In genomic region chr1:3054474-3054873, GRCh38 we compare ENCODE assay signal across 19 cellular contexts. TPM values are rescaled to one million over a fixed set of nuclear protein-coding genes. Genes with fewer than 3 reads are reported as not detected.
DNase-seq lines count a peak whose midpoint lies in the region; ATAC-seq and TF ChIP-seq lines count a peak whose summit lies in the region.
"Had no signal": no experiment of that assay in that cellular context is flagged by ENCODE, and none has a peak within 500 bp of the region (broad histone marks: within the 10 kb centered on the region; RNA-seq: fewer than 3 reads in every experiment).

No MANE protein-coding gene starts in this region.

- H3K36me3 ChIP-seq in osteoblast (ENCODE audit: insufficient read depth, low read length) (no peaks in the 10 kb centered on the region), uterus (no peaks in the 10 kb centered on the region)

- H3K9me3 ChIP-seq in osteoblast (ENCODE audit: low read depth, low read length) (no peaks in the 10 kb centered on the region), uterus (no peaks in the 10 kb centered on the region)

- no peaks in the 10 kb centered on the region for H3K79me2 ChIP-seq in osteoblast (ENCODE audit: insufficient read depth, low read length)

- intact Hi-C loops in natural killer cell (cut with micrococcal nuclease) (no loop called here), uterus (cut with DNase I; ENCODE audit: low total_unique reads) (no loop called here)

- TF ChIP-seq POLR2A in uterus (IDR thresholded peaks at IDR 0.05), result no peak

- no peak overlapping the region for H3K4me2 ChIP-seq in osteoblast (ENCODE audit: insufficient read depth, low read length)

- H3K27ac ChIP-seq in osteoblast (ENCODE audit: low read depth, low read length) (no peak overlapping the region), uterus (no peak overlapping the region)

- peaks cover 2% of the 10 kb centered on the region for H3K27me3 ChIP-seq in osteoblast (ENCODE audit: insufficient read depth, low read length)
- no peaks in the 10 kb centered on the region for H3K27me3 ChIP-seq in uterus

- H3K4me1 ChIP-seq in osteoblast (ENCODE audit: insufficient read depth, low read length), result no peaks in the 10 kb centered on the region
- H3K4me1 ChIP-seq in uterus, result no peaks in the 10 kb centered on the region

- ATAC-seq in natural killer cell treated with Interleukin-12 subunit alpha and Interleukin-12 subunit beta and Interleukin-15 and Interleukin-18, amount 100 ng/mL, for 72 hours, result no peak
- ATAC-seq in natural killer cell, result no peak
- ATAC-seq in GM19324 (IDR thresholded peaks at IDR 0.05; ENCODE audit: low FRiP score, unreplicated experiment), result no peak
- ATAC-seq in stimulated activated naive CD8-positive, alpha-beta T cell treated with anti-CD3 and anti-CD28 coated beads, Interleukin-15, Interleukin-2, amounts not matched to agents 100 U/mL and 50 U/mL, for 24 hours, result no peak

- peaks cover 5% of the 10 kb centered on the region for H3K9me3 Mint-ChIP-seq in natural killer cell treated with Interleukin-12 subunit alpha and Interleukin-12 subunit beta and Interleukin-15 and Interleukin-18, amount 100 ng/mL, for 72 hours
- H3K9me3 Mint-ChIP-seq in natural killer cell (peaks cover 2 to 4% of the 10 kb centered on the region in 2 donors), chondrocyte (ENCODE audit: low read depth) (peaks cover 19% of the 10 kb centered on the region)

- no peak overlapping the region for H3K4me3 ChIP-seq in osteoblast (ENCODE audit: insufficient read depth, low read length)
- no peak overlapping the region for H3K4me3 ChIP-seq in uterus

- DNase-seq in natural killer cell treated with Interleukin-12 subunit alpha and Interleukin-12 subunit beta and Interleukin-15 and Interleukin-18, amount 100 ng/mL, for 72 hours (ENCODE audit: low spot score), result peak; percentile 12
- no peak for DNase-seq in natural killer cell
- DNase-seq in chondrocyte (ENCODE audit: low spot score), result peak; percentile 56
- peak; percentile 59 for DNase-seq in osteoblast (ENCODE audit: insufficient read length, low spot score, missing footprints)
- DNase-seq in stimulated activated naive CD8-positive, alpha-beta T cell treated with anti-CD3 and anti-CD28 coated beads, Interleukin-15, Interleukin-2, amounts not matched to agents 100 U/mL and 50 U/mL, for 24 hours, result no peak
- no peak for DNase-seq in Ammon's horn (ENCODE audit: low spot score)
- DNase-seq in uterus, result no peak
- DNase-seq: ACHN; CD4-positive, alpha-beta memory T cell; DND-41; GDM1; GOT3; Kasumi-1; NCI-H1105 treated with DMSO at 0.1 percent for 48 hours; NCI-H187 treated with DMSO at 0.1 percent for 48 hours; NCI-H774 had no signal

- TF ChIP-seq CTCF in natural killer cell (IDR thresholded peaks at IDR 0.05) (no peak), chondrocyte (IDR thresholded peaks at IDR 0.05) (no peak), osteoblast (IDR thresholded peaks at IDR 0.05; ENCODE audit: extremely low read depth, low read depth, low read length) (no peak), uterus (IDR thresholded peaks at IDR 0.05) (no peak)

- peaks cover 3 to 6% of the 10 kb centered on the region in 2 donors for H3K4me1 Mint-ChIP-seq in natural killer cell treated with Interleukin-12 subunit alpha and Interleukin-12 subunit beta and Interleukin-15 and Interleukin-18, amount 100 ng/mL, for 72 hours (ENCODE audit: low read depth in 2 of 2)
- H3K4me1 Mint-ChIP-seq in natural killer cell (no peaks in the 10 kb centered on the region), chondrocyte (ENCODE audit: low read depth) (no peaks in the 10 kb centered on the region)
- H3K4me1 Mint-ChIP-seq: B cell had no signal

- H3K27me3 Mint-ChIP-seq in natural killer cell treated with Interleukin-12 subunit alpha and Interleukin-12 subunit beta and Interleukin-15 and Interleukin-18, amount 100 ng/mL, for 72 hours, result peaks cover 16 to 23% of the 10 kb centered on the region in 2 donors
- peaks cover 0 to 13% of the 10 kb centered on the region in 2 donors for H3K27me3 Mint-ChIP-seq in natural killer cell (ENCODE audit: low read depth in 2 of 2)
- H3K27me3 Mint-ChIP-seq in chondrocyte (ENCODE audit: low read depth), result peaks cover 52% of the 10 kb centered on the region

- H2AFZ ChIP-seq in osteoblast (ENCODE audit: low read length), result no peak overlapping the region

- H3K27ac Mint-ChIP-seq in natural killer cell treated with Interleukin-12 subunit alpha and Interleukin-12 subunit beta and Interleukin-15 and Interleukin-18, amount 100 ng/mL, for 72 hours, result no peak overlapping the region
- H3K27ac Mint-ChIP-seq in natural killer cell (no peak overlapping the region), chondrocyte (ENCODE audit: unreplicated experiment) (no peak overlapping the region)
- H3K27ac Mint-ChIP-seq: B cell had no signal

- H4K20me1 ChIP-seq in osteoblast (ENCODE audit: insufficient read depth, low read length), result no peaks in the 10 kb centered on the region

- no peak overlapping the region for H3K4me3 Mint-ChIP-seq in natural killer cell treated with Interleukin-12 subunit alpha and Interleukin-12 subunit beta and Interleukin-15 and Interleukin-18, amount 100 ng/mL, for 72 hours
- H3K4me3 Mint-ChIP-seq in natural killer cell (no peak overlapping the region), chondrocyte (ENCODE audit: unreplicated experiment) (no peak overlapping the region)
- H3K4me3 Mint-ChIP-seq: B cell; CD4-positive, alpha-beta memory T cell had no signal

- peaks cover 4% of the 10 kb centered on the region for H3K36me3 Mint-ChIP-seq in natural killer cell treated with Interleukin-12 subunit alpha and Interleukin-12 subunit beta and Interleukin-15 and Interleukin-18, amount 100 ng/mL, for 72 hours
- H3K36me3 Mint-ChIP-seq in natural killer cell (no peaks in the 10 kb centered on the region), chondrocyte (ENCODE audit: low read depth) (peaks cover 8% of the 10 kb centered on the region)
- H3K36me3 Mint-ChIP-seq: CD4-positive, alpha-beta memory T cell had no signal

RNA-seq across cellular contexts. Expression of gene PRDM16, which starts 14.5 kb away (rescaled TPM):
- total RNA-seq in natural killer cell treated with Interleukin-12 subunit alpha and Interleukin-12 subunit beta and Interleukin-15 and Interleukin-18, amount 100 ng/mL, for 72 hours, result not detected
- total RNA-seq in natural killer cell (under 1 TPM in 2 of 3 donors, not detected in 1; 0.25 to 0.64 TPM), chondrocyte (10.4 to 19.0 TPM (median 18.3 TPM) in 3 replicates), osteoblast (6.5 and 8.3 TPM in 2 replicates), uterus (1 to 10 TPM in 1 of 4 donors, under 1 TPM in 2, not detected in 1; 0.26 to 7.7 (median 0.35) TPM)
- total RNA-seq: CD4-positive, alpha-beta memory T cell had no signal

RNA-seq across cellular contexts. Expression of gene ACTRT2, which starts 33.2 kb away (rescaled TPM):
- total RNA-seq in natural killer cell treated with Interleukin-12 subunit alpha and Interleukin-12 subunit beta and Interleukin-15 and Interleukin-18, amount 100 ng/mL, for 72 hours, result not detected
- total RNA-seq in natural killer cell (not detected), chondrocyte (not detected in 3 replicates), osteoblast (not detected in 2 replicates), uterus (not detected)
- total RNA-seq: B cell; CD4-positive, alpha-beta memory T cell; NCI-H460 had no signal

Comparison
In these comparisons a context has a peak if more than half of its experiments do, and no peak if none do; other contexts are left out.
1. DNase-seq: peak in natural killer cell treated with Interleukin-12 subunit alpha and Interleukin-12 subunit beta and Interleukin-15 and Interleukin-18, amount 100 ng/mL, for 72 hours (single experiment), chondrocyte (single experiment) and osteoblast (single experiment); none in natural killer cell (single experiment), stimulated activated naive CD8-positive, alpha-beta T cell treated with anti-CD3 and anti-CD28 coated beads, Interleukin-15, Interleukin-2, amounts not matched to agents 100 U/mL and 50 U/mL, for 24 hours (single experiment), Ammon's horn (single experiment) and uterus (0 of 2).